14 cellular contexts compared by ENCODE assay signal in the genomic region with DNA sequence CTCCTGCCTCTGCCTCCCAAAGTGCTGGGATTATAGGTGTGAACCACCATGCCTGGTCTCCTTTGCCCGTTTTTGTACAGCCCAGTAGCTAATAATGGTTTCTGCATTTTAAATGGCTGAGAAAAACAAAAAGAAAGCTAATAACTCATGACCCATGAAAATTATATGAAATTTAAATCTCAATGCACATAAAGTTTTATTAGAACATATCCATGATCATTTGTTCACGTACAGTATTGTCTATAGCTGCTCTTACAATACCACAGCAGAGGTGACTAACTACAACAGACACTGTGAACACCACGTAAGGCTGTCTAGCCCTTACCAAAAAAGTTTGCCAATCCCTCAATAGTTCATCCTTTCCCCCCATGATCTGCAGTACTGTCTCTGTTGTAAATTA. TPM values are rescaled to one million over a fixed set of nuclear protein-coding genes. Genes with fewer than 3 reads are reported as not detected.
DNase-seq lines count a peak whose midpoint lies in the region; ATAC-seq and TF ChIP-seq lines count a peak whose summit lies in the region.
"Had no signal": no experiment of that assay in that cellular context is flagged by ENCODE, and none has a peak within 500 bp of the region (broad histone marks: within the 10 kb centered on the region; RNA-seq: fewer than 3 reads in every experiment).

No MANE protein-coding gene starts in this region.

- no peak for DNase-seq in PC-9
- DNase-seq in natural killer cell = no peak
- DNase-seq in type B pancreatic cell (ENCODE audit: extremely low spot score, unreplicated experiment) = no peak
- no peak for DNase-seq in amniotic stem cell (lab: John Stamatoyannopoulos, UW)
- DNase-seq: CD8-positive, alpha-beta memory T cell; DMS 273 treated with DMSO at 0.1 percent for 48 hours; DMS79; GOT3 had no signal

- peak overlapping the region; percentile 91 for H3K27ac ChIP-seq in PC-9
- H3K27ac ChIP-seq in cingulate gyrus (ENCODE audit: low read depth, low read length) = peak overlapping the region; percentile 40

- TF ChIP-seq CTCF in PC-9 (conservative IDR thresholded peaks at IDR 0.05) (no peak), natural killer cell (IDR thresholded peaks at IDR 0.05) (no peak), type B pancreatic cell (conservative IDR thresholded peaks at IDR 0.05) (no peak)

- no peaks in the 10 kb centered on the region for H4K20me1 ChIP-seq in PC-9 (ENCODE audit: insufficient read depth)

- H3K27ac Mint-ChIP-seq in natural killer cell (peak overlapping the region; percentile 93 to 96), type B pancreatic cell (peak overlapping the region; percentile 62)

- H3K4me1 ChIP-seq in PC-9 (replicated peaks; ENCODE audit: insufficient read depth) = peaks cover 48% of the 10 kb centered on the region

- H3K4me1 Mint-ChIP-seq in natural killer cell (peaks cover 45 to 46% of the 10 kb centered on the region in 2 donors), type B pancreatic cell (ENCODE audit: unreplicated experiment) (peaks cover 26% of the 10 kb centered on the region)

- H3K9me2 ChIP-seq in PC-9 (ENCODE audit: insufficient read depth) = no peaks in the 10 kb centered on the region

- H2AFZ ChIP-seq in PC-9 = no peak overlapping the region

- H3K36me3 Mint-ChIP-seq in natural killer cell = no peaks in the 10 kb centered on the region
- H3K36me3 Mint-ChIP-seq in type B pancreatic cell = peaks cover 9% of the 10 kb centered on the region

- POLR2A ChIA-PET in PC-9 (lab: Charles Lee; ENCODE audit: unreplicated experiment) = no interaction called here

- H3K36me3 ChIP-seq in PC-9 (ENCODE audit: low read depth) = peaks cover 4% of the 10 kb centered on the region; the same call in 1 of the 2 replicates

- intact Hi-C loops in PC-9 (cut with micrococcal nuclease; ENCODE audit: unreplicated experiment) = loop anchor here (10.0 kb wide), 2 partner anchors 55 to 95 kb away; no protein-coding TSS in a partner anchor
- intact Hi-C loops in natural killer cell (cut with micrococcal nuclease) = no loop called here

- no TSS peak for BruUV-seq in PC-9 (replicated peaks; lab: Mats Ljungman, UMichigan)

- H3K4me3 Mint-ChIP-seq in natural killer cell (no peak overlapping the region), type B pancreatic cell (no peak overlapping the region)
- H3K4me3 Mint-ChIP-seq: CD8-positive, alpha-beta memory T cell had no signal

- CTCF ChIA-PET in PC-9 (lab: Charles Lee) = no interaction called here

- H3K27me3 ChIP-seq in PC-9 (ENCODE audit: insufficient read depth, low read depth) = no peaks in the 10 kb centered on the region

- no peaks in the 10 kb centered on the region for H3K79me2 ChIP-seq in PC-9 (ENCODE audit: low read depth)

- H3K4me3 ChIP-seq in PC-9 = no peak overlapping the region
- H3K4me3 ChIP-seq: HAP-1 had no signal

- no peak for ATAC-seq in natural killer cell
- no peak for ATAC-seq in GM18511 (IDR thresholded peaks at IDR 0.05; ENCODE audit: unreplicated experiment)
- no peak for ATAC-seq in HG03342 (IDR thresholded peaks at IDR 0.05; ENCODE audit: unreplicated experiment)
- ATAC-seq: HepG2 had no signal

- H3K9me3 ChIP-seq in PC-9 (ENCODE audit: insufficient read depth, low read depth) = peaks cover 4% of the 10 kb centered on the region; the same call in 1 of the 2 replicates
- H3K9me3 ChIP-seq: HAP-1 had no signal

- no peaks in the 10 kb centered on the region for H3K27me3 Mint-ChIP-seq in natural killer cell (ENCODE audit: low read depth in 2 of 2)
- H3K27me3 Mint-ChIP-seq in type B pancreatic cell = no peaks in the 10 kb centered on the region

- H3K9me3 Mint-ChIP-seq in natural killer cell (no peaks in the 10 kb centered on the region), type B pancreatic cell (no peaks in the 10 kb centered on the region)
- H3K9me3 Mint-ChIP-seq: CD8-positive, alpha-beta memory T cell had no signal

- peaks cover 48% of the 10 kb centered on the region for H3F3A ChIP-seq in PC-9 (ENCODE audit: insufficient read depth, low read depth)

- H3K4me2 ChIP-seq in PC-9 = no peak overlapping the region

RNA-seq across cellular contexts. Expression of a gene that starts 6.4 kb away (rescaled TPM):
- total RNA-seq in PC-9 (2021) (8.8 and 13.6 TPM in 2 replicates), natural killer cell (1 to 10 TPM; 1.6 to 5.6 (median 4.6) TPM), type B pancreatic cell (ENCODE audit: low replicate concordance) (6.0 and 7.8 TPM in 2 replicates)
- total RNA-seq: G401, HepG2 had no signal

RNA-seq across cellular contexts. Expression of a gene that starts 33.0 kb away (rescaled TPM):
- total RNA-seq in PC-9 (2021) (64.6 and 99.9 TPM in 2 replicates), natural killer cell (100 to 1,000 TPM; 204 to 215 (median 210) TPM), type B pancreatic cell (ENCODE audit: low replicate concordance) (131 and 152 TPM in 2 replicates)
- total RNA-seq: G401 had no signal

RNA-seq across cellular contexts. Expression of a gene that starts 44.7 kb away (rescaled TPM):
- total RNA-seq in PC-9 (2021) (240 and 266 TPM in 2 replicates), natural killer cell (10 to 100 TPM; 32.5 to 34.1 (median 34.1) TPM), type B pancreatic cell (ENCODE audit: low replicate concordance) (55.6 and 65.4 TPM in 2 replicates)
